Comparison of ENCODE assay signal across 2 cellular contexts in the genomic region with DNA sequence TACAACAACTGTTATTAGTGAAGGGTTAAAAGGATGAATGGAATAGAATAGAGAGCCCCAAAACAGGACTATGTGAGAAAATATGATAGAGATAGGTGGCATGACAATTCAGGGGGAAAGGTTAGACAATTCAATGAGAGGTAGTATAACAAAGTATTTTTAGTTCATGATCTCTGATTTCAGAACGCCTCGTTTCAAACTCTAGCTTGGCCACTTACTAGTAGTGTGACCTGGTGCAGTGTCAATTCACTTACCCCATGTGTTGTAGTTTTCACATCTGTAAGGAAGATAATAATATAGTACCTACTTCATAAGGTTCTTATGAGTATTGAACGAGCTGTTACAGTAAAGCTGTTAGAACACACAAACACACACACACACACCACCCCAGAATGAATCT.
TF ChIP-seq lines count a peak whose summit lies in the region.

No MANE protein-coding gene starts in this region.

TF ChIP-seq in A549, 52 proteins besides CTCF, POLR2A, EP300 and RAD21 (continued from another document):
- TF ChIP-seq FOXS1 (CRISPR knock-in tag; IDR thresholded peaks at IDR 0.05) (no peak), SREBF2 (IDR thresholded peaks at IDR 0.05) (no peak), JUNB (IDR thresholded peaks at IDR 0.05) (no peak), NR3C1 (IDR thresholded peaks at IDR 0.05) (no peak), ESRRA (IDR thresholded peaks at IDR 0.05; ENCODE audit: borderline replicate concordance, low read length) (no peak), TFCP2L1 (CRISPR knock-in tag; IDR thresholded peaks at IDR 0.05) (no peak), FOSB (CRISPR knock-in tag; IDR thresholded peaks at IDR 0.05) (no peak)
TF ChIP-seq in A549: peak in this region for 0.

TF ChIP-seq in GM23338, 12 proteins besides CTCF, POLR2A, EP300 and RAD21 (continued from another document):
- TF ChIP-seq, protein P1, sequence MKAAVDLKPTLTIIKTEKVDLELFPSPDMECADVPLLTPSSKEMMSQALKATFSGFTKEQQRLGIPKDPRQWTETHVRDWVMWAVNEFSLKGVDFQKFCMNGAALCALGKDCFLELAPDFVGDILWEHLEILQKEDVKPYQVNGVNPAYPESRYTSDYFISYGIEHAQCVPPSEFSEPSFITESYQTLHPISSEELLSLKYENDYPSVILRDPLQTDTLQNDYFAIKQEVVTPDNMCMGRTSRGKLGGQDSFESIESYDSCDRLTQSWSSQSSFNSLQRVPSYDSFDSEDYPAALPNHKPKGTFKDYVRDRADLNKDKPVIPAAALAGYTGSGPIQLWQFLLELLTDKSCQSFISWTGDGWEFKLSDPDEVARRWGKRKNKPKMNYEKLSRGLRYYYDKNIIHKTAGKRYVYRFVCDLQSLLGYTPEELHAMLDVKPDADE (IDR thresholded peaks at IDR 0.05): no peak
- TF ChIP-seq, protein P2, sequence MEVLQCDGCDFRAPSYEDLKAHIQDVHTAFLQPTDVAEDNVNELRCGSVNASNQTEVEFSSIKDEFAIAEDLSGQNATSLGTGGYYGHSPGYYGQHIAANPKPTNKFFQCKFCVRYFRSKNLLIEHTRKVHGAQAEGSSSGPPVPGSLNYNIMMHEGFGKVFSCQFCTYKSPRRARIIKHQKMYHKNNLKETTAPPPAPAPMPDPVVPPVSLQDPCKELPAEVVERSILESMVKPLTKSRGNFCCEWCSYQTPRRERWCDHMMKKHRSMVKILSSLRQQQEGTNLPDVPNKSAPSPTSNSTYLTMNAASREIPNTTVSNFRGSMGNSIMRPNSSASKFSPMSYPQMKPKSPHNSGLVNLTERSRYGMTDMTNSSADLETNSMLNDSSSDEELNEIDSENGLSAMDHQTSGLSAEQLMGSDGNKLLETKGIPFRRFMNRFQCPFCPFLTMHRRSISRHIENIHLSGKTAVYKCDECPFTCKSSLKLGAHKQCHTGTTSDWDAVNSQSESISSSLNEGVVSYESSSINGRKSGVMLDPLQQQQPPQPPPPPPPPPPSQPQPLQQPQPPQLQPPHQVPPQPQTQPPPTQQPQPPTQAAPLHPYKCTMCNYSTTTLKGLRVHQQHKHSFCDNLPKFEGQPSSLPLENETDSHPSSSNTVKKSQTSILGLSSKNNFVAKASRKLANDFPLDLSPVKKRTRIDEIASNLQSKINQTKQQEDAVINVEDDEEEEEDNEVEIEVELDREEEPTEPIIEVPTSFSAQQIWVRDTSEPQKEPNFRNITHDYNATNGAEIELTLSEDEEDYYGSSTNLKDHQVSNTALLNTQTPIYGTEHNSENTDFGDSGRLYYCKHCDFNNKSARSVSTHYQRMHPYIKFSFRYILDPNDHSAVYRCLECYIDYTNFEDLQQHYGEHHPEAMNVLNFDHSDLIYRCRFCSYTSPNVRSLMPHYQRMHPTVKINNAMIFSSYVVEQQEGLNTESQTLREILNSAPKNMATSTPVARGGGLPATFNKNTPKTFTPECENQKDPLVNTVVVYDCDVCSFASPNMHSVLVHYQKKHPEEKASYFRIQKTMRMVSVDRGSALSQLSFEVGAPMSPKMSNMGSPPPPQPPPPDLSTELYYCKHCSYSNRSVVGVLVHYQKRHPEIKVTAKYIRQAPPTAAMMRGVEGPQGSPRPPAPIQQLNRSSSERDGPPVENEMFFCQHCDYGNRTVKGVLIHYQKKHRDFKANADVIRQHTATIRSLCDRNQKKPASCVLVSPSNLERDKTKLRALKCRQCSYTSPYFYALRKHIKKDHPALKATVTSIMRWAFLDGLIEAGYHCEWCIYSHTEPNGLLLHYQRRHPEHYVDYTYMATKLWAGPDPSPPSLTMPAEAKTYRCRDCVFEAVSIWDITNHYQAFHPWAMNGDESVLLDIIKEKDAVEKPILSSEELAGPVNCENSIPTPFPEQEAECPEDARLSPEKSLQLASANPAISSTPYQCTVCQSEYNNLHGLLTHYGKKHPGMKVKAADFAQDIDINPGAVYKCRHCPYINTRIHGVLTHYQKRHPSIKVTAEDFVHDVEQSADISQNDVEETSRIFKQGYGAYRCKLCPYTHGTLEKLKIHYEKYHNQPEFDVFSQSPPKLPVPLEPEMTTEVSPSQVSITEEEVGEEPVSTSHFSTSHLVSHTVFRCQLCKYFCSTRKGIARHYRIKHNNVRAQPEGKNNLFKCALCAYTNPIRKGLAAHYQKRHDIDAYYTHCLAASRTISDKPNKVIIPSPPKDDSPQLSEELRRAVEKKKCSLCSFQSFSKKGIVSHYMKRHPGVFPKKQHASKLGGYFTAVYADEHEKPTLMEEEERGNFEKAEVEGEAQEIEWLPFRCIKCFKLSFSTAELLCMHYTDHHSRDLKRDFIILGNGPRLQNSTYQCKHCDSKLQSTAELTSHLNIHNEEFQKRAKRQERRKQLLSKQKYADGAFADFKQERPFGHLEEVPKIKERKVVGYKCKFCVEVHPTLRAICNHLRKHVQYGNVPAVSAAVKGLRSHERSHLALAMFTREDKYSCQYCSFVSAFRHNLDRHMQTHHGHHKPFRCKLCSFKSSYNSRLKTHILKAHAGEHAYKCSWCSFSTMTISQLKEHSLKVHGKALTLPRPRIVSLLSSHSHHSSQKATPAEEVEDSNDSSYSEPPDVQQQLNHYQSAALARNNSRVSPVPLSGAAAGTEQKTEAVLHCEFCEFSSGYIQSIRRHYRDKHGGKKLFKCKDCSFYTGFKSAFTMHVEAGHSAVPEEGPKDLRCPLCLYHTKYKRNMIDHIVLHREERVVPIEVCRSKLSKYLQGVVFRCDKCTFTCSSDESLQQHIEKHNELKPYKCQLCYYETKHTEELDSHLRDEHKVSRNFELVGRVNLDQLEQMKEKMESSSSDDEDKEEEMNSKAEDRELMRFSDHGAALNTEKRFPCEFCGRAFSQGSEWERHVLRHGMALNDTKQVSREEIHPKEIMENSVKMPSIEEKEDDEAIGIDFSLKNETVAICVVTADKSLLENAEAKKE (CRISPR knock-in tag; IDR thresholded peaks at IDR 0.05): no peak
- TF ChIP-seq NANOG (IDR thresholded peaks at IDR 0.05; ENCODE audit: borderline replicate concordance) (no peak), STAT1 (IDR thresholded peaks at IDR 0.05; ENCODE audit: unreplicated experiment) (no peak)
- TF ChIP-seq, protein P3, sequence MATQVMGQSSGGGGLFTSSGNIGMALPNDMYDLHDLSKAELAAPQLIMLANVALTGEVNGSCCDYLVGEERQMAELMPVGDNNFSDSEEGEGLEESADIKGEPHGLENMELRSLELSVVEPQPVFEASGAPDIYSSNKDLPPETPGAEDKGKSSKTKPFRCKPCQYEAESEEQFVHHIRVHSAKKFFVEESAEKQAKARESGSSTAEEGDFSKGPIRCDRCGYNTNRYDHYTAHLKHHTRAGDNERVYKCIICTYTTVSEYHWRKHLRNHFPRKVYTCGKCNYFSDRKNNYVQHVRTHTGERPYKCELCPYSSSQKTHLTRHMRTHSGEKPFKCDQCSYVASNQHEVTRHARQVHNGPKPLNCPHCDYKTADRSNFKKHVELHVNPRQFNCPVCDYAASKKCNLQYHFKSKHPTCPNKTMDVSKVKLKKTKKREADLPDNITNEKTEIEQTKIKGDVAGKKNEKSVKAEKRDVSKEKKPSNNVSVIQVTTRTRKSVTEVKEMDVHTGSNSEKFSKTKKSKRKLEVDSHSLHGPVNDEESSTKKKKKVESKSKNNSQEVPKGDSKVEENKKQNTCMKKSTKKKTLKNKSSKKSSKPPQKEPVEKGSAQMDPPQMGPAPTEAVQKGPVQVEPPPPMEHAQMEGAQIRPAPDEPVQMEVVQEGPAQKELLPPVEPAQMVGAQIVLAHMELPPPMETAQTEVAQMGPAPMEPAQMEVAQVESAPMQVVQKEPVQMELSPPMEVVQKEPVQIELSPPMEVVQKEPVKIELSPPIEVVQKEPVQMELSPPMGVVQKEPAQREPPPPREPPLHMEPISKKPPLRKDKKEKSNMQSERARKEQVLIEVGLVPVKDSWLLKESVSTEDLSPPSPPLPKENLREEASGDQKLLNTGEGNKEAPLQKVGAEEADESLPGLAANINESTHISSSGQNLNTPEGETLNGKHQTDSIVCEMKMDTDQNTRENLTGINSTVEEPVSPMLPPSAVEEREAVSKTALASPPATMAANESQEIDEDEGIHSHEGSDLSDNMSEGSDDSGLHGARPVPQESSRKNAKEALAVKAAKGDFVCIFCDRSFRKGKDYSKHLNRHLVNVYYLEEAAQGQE (IDR thresholded peaks at IDR 0.05; ENCODE audit: unreplicated experiment): no peak
